Comparison of ENCODE assay signal across 24 cellular contexts in genomic region chr12:73413974-73414373, GRCh38.
DNase-seq lines count a peak whose midpoint lies in the region; ATAC-seq, FAIRE-seq and TF ChIP-seq lines count a peak whose summit lies in the region.
"Had no signal": no experiment of that assay in that cellular context is flagged by ENCODE, and none has a peak within 500 bp of the region (broad histone marks: within the 10 kb centered on the region; RNA-seq: fewer than 3 reads in every experiment).

No MANE protein-coding gene starts in this region.

- POLR2A ChIA-PET in A549 (lab: Yijun Ruan, JAX): no interaction called here
- POLR2A ChIA-PET in HEK293 (lab: Yijun Ruan, JAX): no interaction called here

- TF ChIP-seq POLR2A in A549 (IDR thresholded peaks at IDR 0.05; ENCODE audit: low read length): no peak

- no peak for TF ChIP-seq EP300 in A549 (IDR thresholded peaks at IDR 0.05)

- FAIRE-seq in A549 (lab: Jason Lieb, UNC): no peak
- FAIRE-seq: A204.1, GM12891, GM19239 had no signal

- no peaks in the 10 kb centered on the region for H3K4me1 ChIP-seq in A549
- H3K4me1 ChIP-seq in HEK293 (ENCODE audit: control insufficient read depth, insufficient read depth, low read length): no peaks in the 10 kb centered on the region
- no peaks in the 10 kb centered on the region for H3K4me1 ChIP-seq in endodermal cell (ENCODE audit: control insufficient read depth, insufficient read depth, low read length)
- H3K4me1 ChIP-seq: BLaER1 treated with 17β-estradiol and CSF1 and Interleukin-3, amounts not matched to agents 10 nM and 100 nM had no signal

- no peaks in the 10 kb centered on the region for H3K27me3 Mint-ChIP-seq in endodermal cell (ENCODE audit: insufficient read depth)
- H3K27me3 Mint-ChIP-seq: B cell; CD4-positive, alpha-beta T cell had no signal

- TF ChIP-seq CTCF in A549 (IDR thresholded peaks at IDR 0.05) (no peak), HEK293 (tag by site-specific recombination; IDR thresholded peaks at IDR 0.05) (no peak), endodermal cell (conservative IDR thresholded peaks at IDR 0.05) (no peak), GM10266 (IDR thresholded peaks at IDR 0.05; ENCODE audit: control insufficient read depth, insufficient read depth, low read depth, missing control alignments) (no peak)

- WGBS in A549 (ENCODE audit: missing lambda C conversion rate): 0% methylated on average over 1 of the region's 1 CpG
- 26% methylated on average over 1 of the region's 1 CpG; no CpG with 5 or more reads in 1 of the 2 experiments for WGBS in endodermal cell (ENCODE audit: insufficient coverage in 1 of 2, insufficient read length in 1 of 2), 2 experiments

- no peak for ATAC-seq in A549
- ATAC-seq in HG02610 (IDR thresholded peaks at IDR 0.05; ENCODE audit: unreplicated experiment): no peak
- ATAC-seq: CD8-positive, alpha-beta T cell had no signal

- H3K9ac ChIP-seq in endodermal cell (ENCODE audit: extremely low read depth, low read length, poor library complexity, severe bottlenecking): no peak overlapping the region
- H3K9ac ChIP-seq: BLaER1 treated with 17β-estradiol and CSF1 and Interleukin-3, amounts not matched to agents 10 nM and 100 nM had no signal

- DNase-seq in A549 (ENCODE audit: low read depth in 1 of 2, low spot score in 1 of 2): no peak
- no peak for DNase-seq in endodermal cell
- no peak for DNase-seq in NCI-H748 (lab: John Stamatoyannopoulos, UW; ENCODE audit: unreplicated experiment)
- DNase-seq in GM10266 (ENCODE audit: extremely low spot score): no peak
- DNase-seq: 8988T; AML-193; CD4-positive, alpha-beta T cell; CD8-positive, alpha-beta T cell; COR-L47; DMS 273 treated with DMSO at 0.1 percent for 48 hours; DMS153; DMS53; DMS79; DND-41; EL; GDM1 had no signal

- H3K27ac ChIP-seq in A549: no peak overlapping the region
- H3K27ac ChIP-seq in HEK293 (ENCODE audit: extremely low read depth, low read depth, low read length): no peak overlapping the region
- no peak overlapping the region for H3K27ac ChIP-seq in endodermal cell (ENCODE audit: low read depth, low read length)
- H3K27ac ChIP-seq: BLaER1 treated with 17β-estradiol and CSF1 and Interleukin-3, amounts not matched to agents 10 nM and 100 nM; C4-2B had no signal

- CTCF ChIA-PET in A549 (lab: Yijun Ruan, JAX): no interaction called here
- CTCF ChIA-PET in HEK293 (lab: Yijun Ruan, JAX): no interaction called here

- H3K9me3 Mint-ChIP-seq in endodermal cell: peaks cover 42% of the 10 kb centered on the region

- no peak overlapping the region for H3K4me2 ChIP-seq in A549
- H3K4me2 ChIP-seq: BLaER1 treated with 17β-estradiol and CSF1 and Interleukin-3, amounts not matched to agents 10 nM and 100 nM had no signal

- no peaks in the 10 kb centered on the region for H3K4me1 Mint-ChIP-seq in endodermal cell
- H3K4me1 Mint-ChIP-seq: B cell had no signal

- no peak for TF ChIP-seq RAD21 in A549 (conservative IDR thresholded peaks at IDR 0.05 in 1 of 2, IDR thresholded peaks at IDR 0.05 in 1 of 2)

- no peaks in the 10 kb centered on the region for H3K36me3 ChIP-seq in HEK293 (ENCODE audit: control insufficient read depth in 2 of 2, insufficient read depth in 1 of 2, low read length in 2 of 2)
- no peaks in the 10 kb centered on the region for H3K36me3 ChIP-seq in endodermal cell (ENCODE audit: control insufficient read depth, insufficient read depth, low read length)
- H3K36me3 ChIP-seq: BLaER1 treated with 17β-estradiol and CSF1 and Interleukin-3, amounts not matched to agents 10 nM and 100 nM had no signal

- H3K4me3 Mint-ChIP-seq in endodermal cell: no peak overlapping the region
- H3K4me3 Mint-ChIP-seq: B cell; CD4-positive, alpha-beta T cell; CD8-positive, alpha-beta T cell had no signal

- H3K4me3 ChIP-seq in A549 (no peak overlapping the region), HEK293 (ENCODE audit: low read depth, low read length) (no peak overlapping the region), endodermal cell (ENCODE audit: low read length) (peak overlapping the region; percentile 18)
- H3K4me3 ChIP-seq: BLaER1 treated with 17β-estradiol and CSF1 and Interleukin-3, amounts not matched to agents 10 nM and 100 nM had no signal

- H3K9me3 ChIP-seq in A549 (peaks cover 8% of the 10 kb centered on the region), HEK293 (ENCODE audit: control insufficient read depth, insufficient read depth, low read depth, low read length) (no peaks in the 10 kb centered on the region), endodermal cell (ENCODE audit: control insufficient read depth, low read length) (peaks cover 41% of the 10 kb centered on the region)

- no peak overlapping the region for H3K27ac Mint-ChIP-seq in endodermal cell
- H3K27ac Mint-ChIP-seq: B cell; CD4-positive, alpha-beta T cell; CD8-positive, alpha-beta T cell had no signal

- H3K27me3 ChIP-seq in endodermal cell (ENCODE audit: control insufficient read depth, insufficient read depth, low read length, poor library complexity, severe bottlenecking): no peaks in the 10 kb centered on the region
- H3K27me3 ChIP-seq: BLaER1 treated with 17β-estradiol and CSF1 and Interleukin-3, amounts not matched to agents 10 nM and 100 nM had no signal

- no peaks in the 10 kb centered on the region for H3K36me3 Mint-ChIP-seq in endodermal cell (ENCODE audit: low read depth)
- H3K36me3 Mint-ChIP-seq: CD8-positive, alpha-beta T cell had no signal

TF ChIP-seq in A549, 52 proteins besides CTCF, POLR2A, EP300 and RAD21:
- no peak for TF ChIP-seq BCL3 (IDR thresholded peaks at IDR 0.05)
- peak; percentile 44 for TF ChIP-seq MAFK (IDR thresholded peaks at IDR 0.05; ENCODE audit: partially characterized antibody)

TF ChIP-seq in HEK293, 187 proteins besides CTCF, POLR2A, EP300 and RAD21:
- TF ChIP-seq ZNF624 (tag by site-specific recombination; IDR thresholded peaks at IDR 0.05): no peak
- TF ChIP-seq ZNF488 (tag by site-specific recombination; IDR thresholded peaks at IDR 0.05): no peak
- TF ChIP-seq IKZF3 (tag by site-specific recombination; IDR thresholded peaks at IDR 0.05): no peak
- TF ChIP-seq SETDB1 (IDR thresholded peaks at IDR 0.05; ENCODE audit: insufficient read length, low read length): peak; percentile 1
- no peak for TF ChIP-seq ZNF157 (tag by site-specific recombination; IDR thresholded peaks at IDR 0.05)
- TF ChIP-seq ZSCAN18 (tag by site-specific recombination; IDR thresholded peaks at IDR 0.05): no peak
- no peak for TF ChIP-seq PBX3 (CRISPR knock-in tag; IDR thresholded peaks at IDR 0.05)
